In the genomic region with DNA sequence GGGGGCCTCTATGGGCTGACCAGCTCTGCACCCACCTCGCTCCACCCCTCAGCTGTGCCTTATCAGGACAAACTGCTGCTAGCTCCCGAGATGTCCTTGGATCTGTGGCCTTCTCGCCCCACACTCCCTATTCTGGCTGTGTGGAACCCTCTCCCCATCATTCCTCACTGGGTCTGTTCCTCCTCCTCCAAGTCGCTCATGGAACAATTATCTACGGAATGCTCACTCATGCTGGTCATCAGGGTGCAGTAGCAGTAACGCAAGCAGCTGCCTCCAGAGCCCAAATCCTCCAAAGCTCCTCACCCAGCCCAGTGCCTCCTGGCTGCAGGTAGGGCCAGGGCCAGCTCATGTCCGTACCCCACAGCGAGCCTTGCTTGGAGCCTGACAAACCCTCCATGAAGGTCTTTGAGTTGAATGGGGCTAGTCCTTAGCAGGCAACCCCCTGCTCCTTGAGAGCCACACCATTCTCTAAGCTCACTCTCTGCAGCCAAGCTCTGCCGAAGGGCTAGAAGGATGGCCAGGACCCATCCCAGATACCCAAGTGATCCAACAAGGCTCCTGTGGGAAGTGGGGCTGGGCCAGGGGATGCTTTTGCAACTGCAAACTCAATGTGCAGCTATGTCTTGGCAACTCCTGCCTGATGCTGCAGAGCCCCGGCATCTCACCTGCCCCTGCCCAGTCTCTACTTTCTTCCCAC, we compare ENCODE assay signal across 32 cellular contexts.
"Had no signal": no experiment of that assay in that cellular context is flagged by ENCODE, and none has a peak within 500 bp of the region (broad histone marks: within the 10 kb centered on the region; RNA-seq: fewer than 3 reads in every experiment).

No MANE protein-coding gene starts in this region.

- H3K36me3 ChIP-seq: colonic mucosa had no signal

- H3K4me1 ChIP-seq: body of pancreas, colonic mucosa had no signal

- H3K4me3 Mint-ChIP-seq: activated CD4-positive, alpha-beta memory T cell treated with anti-CD3 and anti-CD28 coated beads, Interleukin-2, amount 10 ng/mL, durations not matched to agents 7 days and 5 days; activated CD4-positive, alpha-beta T cell treated with anti-CD3 and anti-CD28 coated beads for 36 hours; activated CD4-positive, alpha-beta T cell treated with anti-CD3 and anti-CD28 coated beads, Interleukin-2, amount 10 ng/mL, durations not matched to agents 24 days and 14 days; activated naive CD4-positive, alpha-beta T cell treated with anti-CD3 and anti-CD28 coated beads, Interleukin-2, amount 10 ng/mL, durations not matched to agents 7 days and 5 days; activated naive CD8-positive, alpha-beta T cell treated with anti-CD3 and anti-CD28 coated beads, Interleukin-2, amount 10 ng/mL, durations not matched to agents 7 days and 5 days; activated T-cell treated with anti-CD3 and anti-CD28 coated beads, Interleukin-2, amount 50 U/mL, for 24 hours; activated T-cell treated with anti-CD3 and anti-CD28 coated beads, Interleukin-2, amount 50 U/mL, for 72 hours; T-helper 17 cell; T-helper 2 cell treated with Interferon-gamma antibody and Interleukin-4, amounts not matched to agents 5 μg/mL and 100 μg/mL, for 36 hours had no signal

- FAIRE-seq: endometrium, endothelial cell of umbilical vein, frontal cortex had no signal

- DNase-seq: activated CD4-positive, alpha-beta memory T cell treated with anti-CD3 and anti-CD28 coated beads, Interleukin-2, amount 10 ng/mL, durations not matched to agents 7 days and 5 days; activated CD4-positive, alpha-beta T cell treated with anti-CD3 and anti-CD28 coated beads for 36 hours; activated CD4-positive, alpha-beta T cell treated with anti-CD3 and anti-CD28 coated beads, Interleukin-2, amount 10 ng/mL, durations not matched to agents 24 days and 14 days; activated CD4-positive, alpha-beta T cell treated with anti-CD3 and anti-CD28 coated beads, Interleukin-2, amount 50 U/mL, for 4 hours; activated CD4-positive, CD25-positive, alpha-beta regulatory T cell; activated CD4-positive, CD25-positive, alpha-beta regulatory T cell treated with anti-CD3 and anti-CD28 coated beads, Interleukin-2, amount 50 U/mL, for 72 hours; activated CD8-positive, alpha-beta memory T cell treated with anti-CD3 and anti-CD28 coated beads, Interleukin-2, amount 50 U/mL, for 48 hours; activated gamma-delta T cell; activated naive CD4-positive, alpha-beta T cell; activated naive CD4-positive, alpha-beta T cell treated with anti-CD3 and anti-CD28 coated beads, Interleukin-2, amount 10 ng/mL, durations not matched to agents 7 days and 5 days; activated naive CD8-positive, alpha-beta T cell treated with anti-CD3 and anti-CD28 coated beads, Interleukin-2, amount 10 ng/mL, durations not matched to agents 7 days and 5 days; activated T-cell treated with anti-CD3 and anti-CD28 coated beads for 4 hours; activated T-cell treated with anti-CD3 and anti-CD28 coated beads, Interleukin-2, amount 50 U/mL, for 24 hours; activated T-cell treated with anti-CD3 and anti-CD28 coated beads, Interleukin-2, amount 50 U/mL, for 72 hours; amniotic stem cell; anterior cingulate cortex; body of pancreas; central memory CD4-positive, alpha-beta T cell; cerebellar nuclear complex; colonic mucosa; effector CD8-positive, alpha-beta T cell; foreskin fibroblast; head of caudate nucleus; T-helper 1 cell; T-helper 17 cell; T1000 had no signal

- H3K27me3 ChIP-seq: body of pancreas, colonic mucosa had no signal

- H3K4me3 ChIP-seq: body of pancreas, colonic mucosa had no signal

- H3K9me3 ChIP-seq: body of pancreas, colonic mucosa had no signal

- H3K27ac Mint-ChIP-seq: activated CD4-positive, alpha-beta memory T cell treated with anti-CD3 and anti-CD28 coated beads, Interleukin-2, amount 10 ng/mL, durations not matched to agents 7 days and 5 days; activated CD4-positive, alpha-beta T cell treated with anti-CD3 and anti-CD28 coated beads for 36 hours; activated CD4-positive, alpha-beta T cell treated with anti-CD3 and anti-CD28 coated beads, Interleukin-2, amount 10 ng/mL, durations not matched to agents 24 days and 14 days; activated naive CD4-positive, alpha-beta T cell treated with anti-CD3 and anti-CD28 coated beads, Interleukin-2, amount 10 ng/mL, durations not matched to agents 7 days and 5 days; activated naive CD4-positive, alpha-beta T cell treated with anti-CD3 and anti-CD28 coated beads, Interleukin-2, amount 50 U/mL, for 72 hours; activated T-cell treated with anti-CD3 and anti-CD28 coated beads, Interleukin-2, amount 50 U/mL, for 24 hours; activated T-cell treated with anti-CD3 and anti-CD28 coated beads, Interleukin-2, amount 50 U/mL, for 72 hours; T-helper 17 cell; T-helper 2 cell treated with Interferon-gamma antibody and Interleukin-4, amounts not matched to agents 5 μg/mL and 100 μg/mL, for 36 hours had no signal

- H3K27me3 Mint-ChIP-seq: activated CD4-positive, alpha-beta memory T cell treated with anti-CD3 and anti-CD28 coated beads, Interleukin-2, amount 10 ng/mL, durations not matched to agents 7 days and 5 days; activated CD4-positive, alpha-beta T cell treated with anti-CD3 and anti-CD28 coated beads, Interleukin-2, amount 10 ng/mL, durations not matched to agents 24 days and 14 days; activated naive CD4-positive, alpha-beta T cell treated with anti-CD3 and anti-CD28 coated beads, Interleukin-2, amount 10 ng/mL, durations not matched to agents 7 days and 5 days; activated naive CD8-positive, alpha-beta T cell treated with anti-CD3 and anti-CD28 coated beads, Interleukin-2, amount 10 ng/mL, durations not matched to agents 7 days and 5 days had no signal

- H3K36me3 Mint-ChIP-seq: activated naive CD4-positive, alpha-beta T cell treated with anti-CD3 and anti-CD28 coated beads, Interleukin-2, amount 10 ng/mL, durations not matched to agents 7 days and 5 days; activated naive CD4-positive, alpha-beta T cell treated with anti-CD3 and anti-CD28 coated beads, Interleukin-2, amount 50 U/mL, for 72 hours; activated naive CD8-positive, alpha-beta T cell treated with anti-CD3 and anti-CD28 coated beads, Interleukin-2, amount 10 ng/mL, durations not matched to agents 7 days and 5 days had no signal

- H3K4me1 Mint-ChIP-seq: activated CD4-positive, alpha-beta memory T cell treated with anti-CD3 and anti-CD28 coated beads, Interleukin-2, amount 10 ng/mL, durations not matched to agents 7 days and 5 days; activated CD4-positive, alpha-beta T cell treated with anti-CD3 and anti-CD28 coated beads for 36 hours; activated CD4-positive, alpha-beta T cell treated with anti-CD3 and anti-CD28 coated beads, Interleukin-2, amount 10 ng/mL, durations not matched to agents 24 days and 14 days; activated naive CD4-positive, alpha-beta T cell treated with anti-CD3 and anti-CD28 coated beads, Interleukin-2, amount 10 ng/mL, durations not matched to agents 7 days and 5 days; activated naive CD8-positive, alpha-beta T cell treated with anti-CD3 and anti-CD28 coated beads, Interleukin-2, amount 10 ng/mL, durations not matched to agents 7 days and 5 days; T-helper 17 cell had no signal

- H3K27ac ChIP-seq: body of pancreas, colonic mucosa, epithelial cell of prostate had no signal

- H3K9me3 Mint-ChIP-seq: activated CD4-positive, alpha-beta memory T cell treated with anti-CD3 and anti-CD28 coated beads, Interleukin-2, amount 10 ng/mL, durations not matched to agents 7 days and 5 days; activated CD4-positive, alpha-beta T cell treated with anti-CD3 and anti-CD28 coated beads, Interleukin-2, amount 10 ng/mL, durations not matched to agents 24 days and 14 days; activated naive CD4-positive, alpha-beta T cell treated with anti-CD3 and anti-CD28 coated beads, Interleukin-2, amount 10 ng/mL, durations not matched to agents 7 days and 5 days; activated naive CD4-positive, alpha-beta T cell treated with anti-CD3 and anti-CD28 coated beads, Interleukin-2, amount 50 U/mL, for 72 hours; activated naive CD8-positive, alpha-beta T cell treated with anti-CD3 and anti-CD28 coated beads, Interleukin-2, amount 10 ng/mL, durations not matched to agents 7 days and 5 days; activated T-cell treated with anti-CD3 and anti-CD28 coated beads, Interleukin-2, amount 50 U/mL, for 24 hours; activated T-cell treated with anti-CD3 and anti-CD28 coated beads, Interleukin-2, amount 50 U/mL, for 72 hours; T-helper 2 cell treated with Interferon-gamma antibody and Interleukin-4, amounts not matched to agents 5 μg/mL and 100 μg/mL, for 36 hours had no signal
